1 cellular context compared by ENCODE assay signal in genomic region chr15:79682851-79683288, GRCh38.
TF ChIP-seq lines count a peak whose summit lies in the region.

No MANE protein-coding gene starts in this region.

TF ChIP-seq in GM23338, 12 proteins besides CTCF, POLR2A, EP300 and RAD21 (continued from another document):
- TF ChIP-seq ZNF462 (CRISPR knock-in tag; IDR thresholded peaks at IDR 0.05): no peak
- no peak for TF ChIP-seq JUNB (IDR thresholded peaks at IDR 0.05; ENCODE audit: unreplicated experiment)
- no peak for TF ChIP-seq ETS1 (IDR thresholded peaks at IDR 0.05)
- TF ChIP-seq REST (IDR thresholded peaks at IDR 0.05; ENCODE audit: unreplicated experiment): no peak
- no peak for TF ChIP-seq ZNF114 (CRISPR knock-in tag; IDR thresholded peaks at IDR 0.05)
- TF ChIP-seq EZH2phosphoT487 (IDR thresholded peaks at IDR 0.05; ENCODE audit: unreplicated experiment): no peak
- TF ChIP-seq STAT1 (IDR thresholded peaks at IDR 0.05; ENCODE audit: unreplicated experiment): no peak
- TF ChIP-seq CREB1 (CRISPR knock-in tag; IDR thresholded peaks at IDR 0.05; ENCODE audit: low read depth): no peak
- TF ChIP-seq ZNF331 (CRISPR knock-in tag; IDR thresholded peaks at IDR 0.05; ENCODE audit: low read depth): no peak
- no peak for TF ChIP-seq EZH2 (IDR thresholded peaks at IDR 0.05; ENCODE audit: low read depth, unreplicated experiment)
